ENCODE assay signal across 20 cellular contexts in the genomic region with DNA sequence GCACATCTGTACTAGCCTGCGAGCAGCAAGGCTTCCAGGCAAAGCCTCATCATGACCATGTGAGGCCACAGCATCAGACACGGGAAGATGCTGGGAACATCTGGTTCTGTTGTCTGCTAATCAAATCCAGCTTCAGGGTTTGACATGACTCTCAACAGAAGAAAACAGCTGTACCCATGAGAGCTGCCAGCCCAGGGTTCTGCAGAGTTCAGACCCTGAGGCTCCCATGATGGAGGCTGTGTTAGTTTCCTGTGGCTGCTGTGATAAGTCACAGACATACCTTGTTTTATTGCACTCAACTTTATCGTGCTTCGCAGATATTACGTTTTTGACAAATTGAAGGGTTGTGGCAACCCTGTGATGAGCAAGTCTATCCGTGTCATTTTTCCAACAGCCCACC. TPM values are rescaled to one million over a fixed set of nuclear protein-coding genes. Genes with fewer than 3 reads are reported as not detected.
DNase-seq lines count a peak whose midpoint lies in the region; ATAC-seq and TF ChIP-seq lines count a peak whose summit lies in the region.
"Had no signal": no experiment of that assay in that cellular context is flagged by ENCODE, and none has a peak within 500 bp of the region (broad histone marks: within the 10 kb centered on the region; RNA-seq: fewer than 3 reads in every experiment).

No MANE protein-coding gene starts in this region.

- H3K4me3 ChIP-seq in BE2C (ENCODE audit: low read depth, low read length) (no peak overlapping the region), transverse colon (no peak overlapping the region)
- no peak overlapping the region for H3K4me3 ChIP-seq in CD8-positive, alpha-beta T cell (ENCODE audit: low read depth, low read length)
- H3K4me3 ChIP-seq: A549, BLaER1 had no signal

- no peak overlapping the region for H3K27ac Mint-ChIP-seq in CD8-positive, alpha-beta T cell
- H3K27ac Mint-ChIP-seq: B cell, CD14-positive monocyte had no signal

- CTCF ChIA-PET in CD8-positive, alpha-beta T cell (lab: Charles Lee): no interaction called here

- H3K9me3 ChIP-seq in BE2C (no peaks in the 10 kb centered on the region), KOPT-K1 (ENCODE audit: insufficient read depth, low read length, poor library complexity, severe bottlenecking) (peaks cover 16% of the 10 kb centered on the region), transverse colon (no peaks in the 10 kb centered on the region)
- H3K9me3 ChIP-seq in CD8-positive, alpha-beta T cell (ENCODE audit: low read length): no peaks in the 10 kb centered on the region
- H3K9me3 ChIP-seq: A549, Caco-2 had no signal

- in situ Hi-C loops in transverse colon (cut with MboI; ENCODE audit: low pct_ligation_motif_present in 1 of 4, low pct_unique_long_range_greater_than_20kb in 1 of 4, low sequenced_read_pairs in 3 of 4): no loop called here

- no peaks in the 10 kb centered on the region for H3K27me3 Mint-ChIP-seq in CD8-positive, alpha-beta T cell (ENCODE audit: low read depth)
- H3K27me3 Mint-ChIP-seq: B cell; CD4-positive, alpha-beta memory T cell; CD4-positive, CD25-positive, alpha-beta regulatory T cell had no signal

- peaks cover 2% of the 10 kb centered on the region for H3K9me3 Mint-ChIP-seq in CD8-positive, alpha-beta T cell

- peak; percentile 30; the same call in 1 of the 3 replicates for ATAC-seq in SK-N-SH treated with all-trans-retinoic acid at 6 μM for 48 hours
- ATAC-seq in GM21825 (IDR thresholded peaks at IDR 0.05; ENCODE audit: unreplicated experiment): no peak
- ATAC-seq in CD8-positive, alpha-beta T cell: no peak
- ATAC-seq: A549 had no signal

- DNase-seq in BE2C (peak; percentile 65), posterior vena cava (ENCODE audit: low spot score) (peak; percentile 9), transverse colon (no peak)
- no peak for DNase-seq in CD8-positive, alpha-beta T cell
- DNase-seq: AML-193; C1 segment of cervical spinal cord; Caco-2; Calu3; CD4-positive, alpha-beta memory T cell; CD4-positive, CD25-positive, alpha-beta regulatory T cell; DMS79 treated with DMSO at 0.1 percent for 48 hours; GF-D8 had no signal

- TF ChIP-seq EP300 in transverse colon (IDR thresholded peaks at IDR 0.05; ENCODE audit: low read depth): no peak

- H3K4me3 Mint-ChIP-seq in CD8-positive, alpha-beta T cell: no peak overlapping the region
- H3K4me3 Mint-ChIP-seq: B cell; CD14-positive monocyte; CD4-positive, alpha-beta memory T cell; CD4-positive, CD25-positive, alpha-beta regulatory T cell had no signal

- TF ChIP-seq POLR2A in transverse colon (IDR thresholded peaks at IDR 0.05): no peak

- intact Hi-C loops in posterior vena cava (cut with DNase I) (no loop called here), transverse colon (cut with DNase I; ENCODE audit: low total_unique reads) (no loop called here)
- intact Hi-C loops in CD8-positive, alpha-beta T cell (cut with DNase I, micrococcal nuclease): no loop called here

- peak overlapping the region; percentile 20 for H3K27ac ChIP-seq in KOPT-K1 (ENCODE audit: low read depth, low read length, poor library complexity, severe bottlenecking)
- H3K27ac ChIP-seq in CD8-positive, alpha-beta T cell (ENCODE audit: low read depth, low read length): no peak overlapping the region
- H3K27ac ChIP-seq in transverse colon: no peak overlapping the region
- H3K27ac ChIP-seq: 22Rv1, A549, BLaER1 had no signal

- no peaks in the 10 kb centered on the region; the same call in 1 of the 2 replicates for H3K36me3 ChIP-seq in BE2C
- H3K36me3 ChIP-seq in KOPT-K1 (ENCODE audit: insufficient read depth, low read length): peaks cover 45% of the 10 kb centered on the region
- no peaks in the 10 kb centered on the region for H3K36me3 ChIP-seq in CD8-positive, alpha-beta T cell (ENCODE audit: insufficient read depth, low read length)
- no peaks in the 10 kb centered on the region for H3K36me3 ChIP-seq in transverse colon

- peaks cover 5% of the 10 kb centered on the region; the same call in 1 of the 2 replicates for H3K4me1 ChIP-seq in BE2C
- no peaks in the 10 kb centered on the region for H3K4me1 ChIP-seq in CD8-positive, alpha-beta T cell (ENCODE audit: insufficient read depth, low read length)
- no peaks in the 10 kb centered on the region for H3K4me1 ChIP-seq in transverse colon
- H3K4me1 ChIP-seq: A549, BLaER1, Caco-2 had no signal

- no peaks in the 10 kb centered on the region for H3K36me3 Mint-ChIP-seq in CD8-positive, alpha-beta T cell
- H3K36me3 Mint-ChIP-seq: CD14-positive monocyte had no signal

- POLR2A ChIA-PET in CD8-positive, alpha-beta T cell (lab: Charles Lee): no interaction called here

- no peak for TF ChIP-seq CTCF in BE2C (IDR thresholded peaks at IDR 0.05; ENCODE audit: low read depth, low read length)
- no peak for TF ChIP-seq CTCF in CD8-positive, alpha-beta T cell (IDR thresholded peaks at IDR 0.05)
- no peak for TF ChIP-seq CTCF in transverse colon (IDR thresholded peaks at IDR 0.05)

- no peaks in the 10 kb centered on the region; the same call in 1 of the 2 replicates for H3K27me3 ChIP-seq in BE2C
- no peaks in the 10 kb centered on the region for H3K27me3 ChIP-seq in CD8-positive, alpha-beta T cell (ENCODE audit: insufficient read depth, low read length)
- no peaks in the 10 kb centered on the region for H3K27me3 ChIP-seq in transverse colon
- H3K27me3 ChIP-seq: BLaER1 had no signal

- H3K4me1 Mint-ChIP-seq in CD8-positive, alpha-beta T cell (ENCODE audit: low read depth): peaks cover 2% of the 10 kb centered on the region
- H3K4me1 Mint-ChIP-seq: B cell, CD14-positive monocyte had no signal

- 85% methylated on average over 6 of the region's 6 CpGs; no CpG with 5 or more reads in 1 of the 2 donors for WGBS in transverse colon (ENCODE audit: low coverage in 1 of 2), 2 donors

TF ChIP-seq in SK-N-SH treated with all-trans-retinoic acid at 6 μM for 48 hours, 23 proteins besides CTCF, POLR2A, EP300 and RAD21:
- TF ChIP-seq, protein P1, sequence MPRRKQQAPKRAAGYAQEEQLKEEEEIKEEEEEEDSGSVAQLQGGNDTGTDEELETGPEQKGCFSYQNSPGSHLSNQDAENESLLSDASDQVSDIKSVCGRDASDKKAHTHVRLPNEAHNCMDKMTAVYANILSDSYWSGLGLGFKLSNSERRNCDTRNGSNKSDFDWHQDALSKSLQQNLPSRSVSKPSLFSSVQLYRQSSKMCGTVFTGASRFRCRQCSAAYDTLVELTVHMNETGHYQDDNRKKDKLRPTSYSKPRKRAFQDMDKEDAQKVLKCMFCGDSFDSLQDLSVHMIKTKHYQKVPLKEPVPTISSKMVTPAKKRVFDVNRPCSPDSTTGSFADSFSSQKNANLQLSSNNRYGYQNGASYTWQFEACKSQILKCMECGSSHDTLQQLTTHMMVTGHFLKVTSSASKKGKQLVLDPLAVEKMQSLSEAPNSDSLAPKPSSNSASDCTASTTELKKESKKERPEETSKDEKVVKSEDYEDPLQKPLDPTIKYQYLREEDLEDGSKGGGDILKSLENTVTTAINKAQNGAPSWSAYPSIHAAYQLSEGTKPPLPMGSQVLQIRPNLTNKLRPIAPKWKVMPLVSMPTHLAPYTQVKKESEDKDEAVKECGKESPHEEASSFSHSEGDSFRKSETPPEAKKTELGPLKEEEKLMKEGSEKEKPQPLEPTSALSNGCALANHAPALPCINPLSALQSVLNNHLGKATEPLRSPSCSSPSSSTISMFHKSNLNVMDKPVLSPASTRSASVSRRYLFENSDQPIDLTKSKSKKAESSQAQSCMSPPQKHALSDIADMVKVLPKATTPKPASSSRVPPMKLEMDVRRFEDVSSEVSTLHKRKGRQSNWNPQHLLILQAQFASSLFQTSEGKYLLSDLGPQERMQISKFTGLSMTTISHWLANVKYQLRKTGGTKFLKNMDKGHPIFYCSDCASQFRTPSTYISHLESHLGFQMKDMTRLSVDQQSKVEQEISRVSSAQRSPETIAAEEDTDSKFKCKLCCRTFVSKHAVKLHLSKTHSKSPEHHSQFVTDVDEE (CRISPR knock-in tag; IDR thresholded peaks at IDR 0.05): peak; percentile 89; the same call in 1 of the 2 replicates
- TF ChIP-seq, protein P2, sequence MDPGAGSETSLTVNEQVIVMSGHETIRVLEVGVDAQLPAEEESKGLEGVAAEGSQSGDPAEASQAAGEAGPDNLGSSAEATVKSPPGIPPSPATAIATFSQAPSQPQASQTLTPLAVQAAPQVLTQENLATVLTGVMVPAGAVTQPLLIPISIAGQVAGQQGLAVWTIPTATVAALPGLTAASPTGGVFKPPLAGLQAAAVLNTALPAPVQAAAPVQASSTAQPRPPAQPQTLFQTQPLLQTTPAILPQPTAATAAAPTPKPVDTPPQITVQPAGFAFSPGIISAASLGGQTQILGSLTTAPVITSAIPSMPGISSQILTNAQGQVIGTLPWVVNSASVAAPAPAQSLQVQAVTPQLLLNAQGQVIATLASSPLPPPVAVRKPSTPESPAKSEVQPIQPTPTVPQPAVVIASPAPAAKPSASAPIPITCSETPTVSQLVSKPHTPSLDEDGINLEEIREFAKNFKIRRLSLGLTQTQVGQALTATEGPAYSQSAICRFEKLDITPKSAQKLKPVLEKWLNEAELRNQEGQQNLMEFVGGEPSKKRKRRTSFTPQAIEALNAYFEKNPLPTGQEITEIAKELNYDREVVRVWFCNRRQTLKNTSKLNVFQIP (CRISPR knock-in tag; IDR thresholded peaks at IDR 0.05; ENCODE audit: borderline replicate concordance, low read depth): no peak
- TF ChIP-seq TCF4 (CRISPR knock-in tag; IDR thresholded peaks at IDR 0.05; ENCODE audit: borderline replicate concordance) (peak; percentile 94), ZNF8 (CRISPR knock-in tag; IDR thresholded peaks at IDR 0.05) (peak; percentile 13; the same call in 1 of the 2 replicates)

RNA-seq across cellular contexts. Expression of a gene that starts 37.5 kb away (rescaled TPM):
- 6.5 TPM for polyA plus RNA-seq in BE2C (2012; ENCODE audit: insufficient read depth, insufficient read length, low read depth)
- total RNA-seq in posterior vena cava (under 1 TPM; 0.14 TPM), transverse colon (1 to 10 TPM in 2 of 4 donors, not detected in 2; 1.2 to 1.7 TPM)
- total RNA-seq in CD8-positive, alpha-beta T cell: 1 to 10 TPM; 2.3 to 3.0 TPM
- total RNA-seq: Caco-2, Calu3 had no signal
- polyA plus RNA-seq: A549 had no signal

Comparison
In these comparisons a context has a peak if more than half of its experiments do, and no peak if none do; other contexts are left out.
1. DNase-seq: peak in BE2C (single experiment) and posterior vena cava (single experiment); none in CD8-positive, alpha-beta T cell (0 of 7) and transverse colon (single experiment).